Comparison of ENCODE assay signal across 8 cellular contexts in genomic region chr15:44711089-44711355, GRCh38. TPM values are rescaled to one million over a fixed set of nuclear protein-coding genes. Genes with fewer than 3 reads are reported as not detected.
DNase-seq lines count a peak whose midpoint lies in the region; ATAC-seq and TF ChIP-seq lines count a peak whose summit lies in the region.

Gene PATL2, minus strand, starts transcription at chr15:44711323. Its CDS starts 34,833 bp downstream, at chr15:44676490.

- H3K23me2 ChIP-seq in H9 (ENCODE audit: insufficient read length, low read depth, low read length, poor library complexity, severe bottlenecking), result peaks cover 13% of the 10 kb centered on the region

- no peak within 1 kb of the TSS for H2BK12ac ChIP-seq in H9 (ENCODE audit: insufficient read length, low read depth, low read length)

- no peak within 1 kb of the TSS for H3K23ac ChIP-seq in H9 (ENCODE audit: insufficient read length, low read depth, low read length)

- no peak within 1 kb of the TSS for H2BK120ac ChIP-seq in H9 (ENCODE audit: low read depth, low read length, poor library complexity, severe bottlenecking)

- H3K4me1 ChIP-seq in H9 (ENCODE audit: insufficient read depth, low read length) (no peaks in the 10 kb centered on the region), skeletal muscle tissue (ENCODE audit: control insufficient read depth in 3 of 3, insufficient read depth in 3 of 3, low read length in 3 of 3) (peaks cover 4 to 18% (median 7%) of the 10 kb centered on the region in 3 donors)

- DNase-seq in H9, result no peak
- DNase-seq in WTC11 (ENCODE audit: low spot score), result no peak
- no peak for DNase-seq in glutamatergic neuron
- no peak for DNase-seq in DMS53 (lab: John Stamatoyannopoulos, UW)
- no peak for DNase-seq in activated CD4-positive, CD25-positive, alpha-beta regulatory T cell (lab: John Stamatoyannopoulos, UW)
- no peak for DNase-seq in OCI-M2 (lab: John Stamatoyannopoulos, UW; ENCODE audit: unreplicated experiment)

- H2BK15ac ChIP-seq in H9 (ENCODE audit: low read depth, low read length), result no peak within 1 kb of the TSS

- H3K18ac ChIP-seq in H9 (ENCODE audit: insufficient read length, low read depth, low read length), result peak within 1 kb of the TSS; percentile 61

- TF ChIP-seq CTCF in H9 (conservative IDR thresholded peaks at IDR 0.05) (no peak), WTC11 (IDR thresholded peaks at IDR 0.05) (no peak), glutamatergic neuron (IDR thresholded peaks at IDR 0.05; ENCODE audit: partially characterized antibody, unreplicated experiment) (no peak)

- POLR2A ChIA-PET in WTC11 (lab: Charles Lee), result interaction anchor here (0.5 to 4.0 kb wide), 3 partner anchors 17 to 242 kb away, joined by 3 to 37 read pairs (median 20); partner anchors contain the start of gene SPG11

- H3K9me3 ChIP-seq in H9 (ENCODE audit: control insufficient read depth, low read depth, low read length), result no peaks in the 10 kb centered on the region
- H3K9me3 ChIP-seq in skeletal muscle tissue (ENCODE audit: control insufficient read depth in 3 of 3, low read length in 3 of 3), result no peaks in the 10 kb centered on the region

- ATAC-seq in WTC11 (no peak), HG03354 (IDR thresholded peaks at IDR 0.05; ENCODE audit: poor library complexity, severe bottlenecking, unreplicated experiment) (no peak)

- peaks cover 6 to 14% (median 8%) of the 10 kb centered on the region in 3 donors for H3K36me3 ChIP-seq in skeletal muscle tissue (ENCODE audit: control insufficient read depth in 3 of 3, insufficient read depth in 3 of 3, low read length in 3 of 3)

- no peaks in the 10 kb centered on the region; the same call in 1 of the 2 replicates for H3K79me2 ChIP-seq in H9 (ENCODE audit: insufficient read depth, low read length)

- H3K27me3 ChIP-seq in H9 (ENCODE audit: insufficient read depth, low read length) (no peaks in the 10 kb centered on the region; the same call in 1 of the 2 replicates), skeletal muscle tissue (ENCODE audit: control insufficient read depth in 3 of 3, insufficient read depth in 3 of 3, low read length in 3 of 3) (no peaks in the 10 kb centered on the region)

- H2BK20ac ChIP-seq in H9 (ENCODE audit: low read depth, low read length, poor library complexity, severe bottlenecking), result no peak within 1 kb of the TSS

- no peak within 1 kb of the TSS for H3K4ac ChIP-seq in H9 (ENCODE audit: low read depth, low read length)

- no peak within 1 kb of the TSS for H3T11ph ChIP-seq in H9 (ENCODE audit: low read length)

- H4K91ac ChIP-seq in H9 (ENCODE audit: insufficient read length, low read depth, low read length), result no peak within 1 kb of the TSS

- no peak within 1 kb of the TSS for H4K8ac ChIP-seq in H9 (replicated peaks; ENCODE audit: insufficient read length, low read depth, low read length)

- H3K4me3 Mint-ChIP-seq in H9 (peak within 1 kb of the TSS; percentile 82 to 95), WTC11 (peak within 1 kb of the TSS; percentile 94), glutamatergic neuron (ENCODE audit: unreplicated experiment) (peak within 1 kb of the TSS; percentile 98)

- H3K4me3 ChIP-seq in skeletal muscle tissue (ENCODE audit: low read length in 3 of 3), result peak within 1 kb of the TSS; percentile 95 to 99 (median 98)

- H3K27ac ChIP-seq in H9 (ENCODE audit: insufficient read length, low read depth, low read length) (no peak within 1 kb of the TSS), skeletal muscle tissue (ENCODE audit: low read depth, low read length) (peak within 1 kb of the TSS; percentile 98)

- H3K36me3 Mint-ChIP-seq in H9 (ENCODE audit: insufficient read depth in 1 of 3, low read depth in 3 of 3), result peaks cover 0 to under 1% (median under 1%) of the 10 kb centered on the region in 3 experiments; a peak in 4 of 7 replicates
- H3K36me3 Mint-ChIP-seq in WTC11, result peaks cover 5% of the 10 kb centered on the region
- no peaks in the 10 kb centered on the region for H3K36me3 Mint-ChIP-seq in glutamatergic neuron (ENCODE audit: unreplicated experiment)

- H3K14ac ChIP-seq in H9 (ENCODE audit: insufficient read depth, low read length), result peak within 1 kb of the TSS; percentile 70; the same call in 1 of the 2 replicates

- CTCF ChIA-PET in WTC11 (lab: Charles Lee), result interaction anchor here (0.6 to 4.5 kb wide), 13 partner anchors 11 to 824 kb away, joined by 3 to 92 read pairs (median 4); partner anchors contain the start of genes SPG11 and TRIM69

- H3K9ac ChIP-seq in H9 (ENCODE audit: extremely low read depth, insufficient read length, low read length) (peak within 1 kb of the TSS; percentile 37), skeletal muscle tissue (ENCODE audit: low read depth in 1 of 3, low read length in 3 of 3) (peak within 1 kb of the TSS; percentile 97 to 100 (median 98))

- peaks cover 15% of the 10 kb centered on the region for H3K27me3 Mint-ChIP-seq in H9 (ENCODE audit: low read depth)
- H3K27me3 Mint-ChIP-seq in WTC11 (ENCODE audit: low read depth), result peaks cover 15% of the 10 kb centered on the region
- peaks cover 3% of the 10 kb centered on the region for H3K27me3 Mint-ChIP-seq in glutamatergic neuron (ENCODE audit: unreplicated experiment)

- H3K9me3 Mint-ChIP-seq in H9, result no peaks in the 10 kb centered on the region
- H3K9me3 Mint-ChIP-seq in WTC11, result no peaks in the 10 kb centered on the region
- no peaks in the 10 kb centered on the region for H3K9me3 Mint-ChIP-seq in glutamatergic neuron (ENCODE audit: unreplicated experiment)

- H2BK5ac ChIP-seq in H9 (ENCODE audit: insufficient read length, low read length), result no peak within 1 kb of the TSS

- H3K27ac Mint-ChIP-seq in H9 (peak within 1 kb of the TSS; percentile 93 to 96 (median 95)), WTC11 (peak within 1 kb of the TSS; percentile 96), glutamatergic neuron (ENCODE audit: unreplicated experiment) (peak within 1 kb of the TSS; percentile 73)

- H2AK5ac ChIP-seq in H9 (ENCODE audit: insufficient read length, low read length), result no peak within 1 kb of the TSS

- peaks cover 6 to 7% of the 10 kb centered on the region in 2 experiments for H3K4me1 Mint-ChIP-seq in H9
- peaks cover 13% of the 10 kb centered on the region for H3K4me1 Mint-ChIP-seq in WTC11
- no peaks in the 10 kb centered on the region for H3K4me1 Mint-ChIP-seq in glutamatergic neuron (ENCODE audit: low read depth, unreplicated experiment)

- no peak within 1 kb of the TSS for H4K5ac ChIP-seq in H9 (ENCODE audit: insufficient read length, low read depth, low read length)

- no peaks in the 10 kb centered on the region for H4K20me1 ChIP-seq in H9 (ENCODE audit: control insufficient read depth, insufficient read depth, insufficient read length)

- H3K4me2 ChIP-seq in H9 (ENCODE audit: insufficient read depth, insufficient read length, low read length), result peak within 1 kb of the TSS; percentile 55

- H3K79me1 ChIP-seq in H9 (ENCODE audit: insufficient read depth, low read depth, low read length, poor library complexity, severe bottlenecking), result no peaks in the 10 kb centered on the region

- WGBS in H9 (ENCODE audit: extremely low coverage, insufficient read length, low lambda C conversion rate), result no CpG with 5 or more reads among the region's 11 CpGs

- H2AFZ ChIP-seq in H9 (ENCODE audit: low read length), result no peak within 1 kb of the TSS

- no peak within 1 kb of the TSS for H3K56ac ChIP-seq in H9 (ENCODE audit: insufficient read length, low read depth, low read length)

TF ChIP-seq in WTC11, 78 proteins besides CTCF, POLR2A, EP300 and RAD21 (continues in another document):
- TF ChIP-seq ZNF512 (CRISPR knock-in tag; IDR thresholded peaks at IDR 0.05; ENCODE audit: borderline replicate concordance), result no peak
- no peak for TF ChIP-seq ZNF121 (CRISPR knock-in tag; IDR thresholded peaks at IDR 0.05)
- TF ChIP-seq MAX (CRISPR knock-in tag; IDR thresholded peaks at IDR 0.05), result peak; percentile 37; the same call in 1 of the 2 replicates

RNA-seq across cellular contexts. Expression of gene PATL2, which starts in this region (rescaled TPM):
- total RNA-seq in H9 (2021) (0.46 and 0.55 TPM in 2 replicates), WTC11 (2021) (0.41 to 1.2 TPM (median 0.59 TPM) in 3 replicates), glutamatergic neuron (ENCODE audit: unreplicated experiment) (not detected), skeletal muscle tissue (2.6 TPM)
